20 cellular contexts compared by ENCODE assay signal in genomic region chr15:70193734-70194133, GRCh38.
"Had no signal": no experiment of that assay in that cellular context is flagged by ENCODE, and none has a peak within 500 bp of the region (broad histone marks: within the 10 kb centered on the region; RNA-seq: fewer than 3 reads in every experiment).

No MANE protein-coding gene starts in this region.

- H3K9ac ChIP-seq: SK-N-SH had no signal

- FAIRE-seq: RCC 7860 had no signal

- H3K27me3 ChIP-seq: MG63 had no signal

- H3K27ac ChIP-seq: HL-60 had no signal

- H3K4me2 ChIP-seq: SK-N-SH had no signal

- H3K4me3 ChIP-seq: MG63 had no signal

- H3K9me3 ChIP-seq: SK-N-SH had no signal

- DNase-seq: Karpas-422, KG1, MG63, NCI-H1092, NCI-H1436, NCI-H187, NCI-H2029, NCI-H2081 treated with DMSO at 0.1 percent for 48 hours, NCI-H2171, NCI-H226, NCI-H446, NCI-H510A, NCI-H524 treated with DMSO at 0.1 percent for 48 hours, NCI-H69, NCI-H774, RPMI8226, SHP77, SK-N-SH had no signal

- H3K36me3 ChIP-seq: MG63 had no signal
